Comparison of ENCODE assay signal across 8 cellular contexts in the genomic region with DNA sequence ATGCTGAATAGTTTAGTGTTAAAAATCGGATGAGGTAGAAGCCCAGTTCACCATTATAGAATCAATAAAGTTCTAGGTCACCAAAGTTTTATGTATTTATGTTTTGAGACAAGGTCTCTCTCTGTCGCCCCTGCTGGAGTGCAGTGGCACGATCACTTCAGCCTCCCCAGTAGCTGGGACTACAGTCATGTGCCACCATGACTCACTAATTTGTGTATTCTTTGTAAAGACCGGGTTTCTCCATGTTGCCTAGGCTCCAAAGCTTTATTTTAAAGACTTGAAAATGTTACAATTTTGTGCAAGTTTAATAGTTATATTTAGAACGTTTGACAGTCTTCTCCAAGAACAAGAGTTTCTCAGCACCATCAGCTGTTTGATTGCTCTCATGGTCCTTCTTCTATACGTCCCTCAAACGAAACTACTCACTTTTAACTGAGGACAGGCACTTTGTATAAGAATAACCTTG. TPM values are rescaled to one million over a fixed set of nuclear protein-coding genes. Genes with fewer than 3 reads are reported as not detected.
A peak's percentile ranks its signal among the peaks of the same experiment; 100 is the strongest.
DNase-seq lines count a peak whose midpoint lies in the region; ATAC-seq, FAIRE-seq and TF ChIP-seq lines count a peak whose summit lies in the region.

No MANE protein-coding gene starts in this region.

- H3K4me2 ChIP-seq in PC-9, result no peak overlapping the region

- peaks cover 6 to 15% of the 10 kb centered on the region in 2 donors for H3K4me1 Mint-ChIP-seq in stimulated activated naive B cell treated with anti-CD40 and anti-IgM and Interleukin-4, amounts not matched to agents 10 μg/mL and 1 μg/mL and 100 μg/mL, for 72 hours

- H3K27ac Mint-ChIP-seq in stimulated activated naive B cell treated with anti-CD40 and anti-IgM and Interleukin-4, amounts not matched to agents 10 μg/mL and 1 μg/mL and 100 μg/mL, for 72 hours, result peak overlapping the region; percentile 37

- H3K27me3 Mint-ChIP-seq in stimulated activated naive B cell treated with anti-CD40 and anti-IgM and Interleukin-4, amounts not matched to agents 10 μg/mL and 1 μg/mL and 100 μg/mL, for 72 hours, result no peaks in the 10 kb centered on the region

- intact Hi-C loops in PC-9 (cut with micrococcal nuclease; ENCODE audit: unreplicated experiment), result no loop called here

- H3K27me3 ChIP-seq in PC-9 (ENCODE audit: insufficient read depth, low read depth) (no peaks in the 10 kb centered on the region), adipocyte (replicated peaks; ENCODE audit: control insufficient read depth, insufficient read depth, low read length) (no peaks in the 10 kb centered on the region)

- H3K36me3 ChIP-seq in PC-9 (ENCODE audit: low read depth) (peaks cover 26% of the 10 kb centered on the region), adipocyte (ENCODE audit: control insufficient read depth, insufficient read depth, low read length, severe bottlenecking) (peaks cover 13% of the 10 kb centered on the region)

- H3K79me2 ChIP-seq in PC-9 (ENCODE audit: low read depth), result no peaks in the 10 kb centered on the region

- no peak for DNase-seq in GM10266 (ENCODE audit: extremely low spot score)
- DNase-seq in PC-9, result peak; percentile 60 to 61
- peak; percentile 48 for DNase-seq in adipocyte (ENCODE audit: low read depth)
- peak; percentile 86 for DNase-seq in iris pigment epithelial cell (ENCODE audit: low read depth)
- peak; percentile 6 for DNase-seq in stimulated activated naive B cell treated with anti-CD40 and anti-IgM and Interleukin-4, amounts not matched to agents 10 μg/mL and 1 μg/mL and 100 μg/mL, for 72 hours
- no peak for DNase-seq in GM19239 (ENCODE audit: insufficient read length, low spot score)
- no peak for DNase-seq in NCI-H128 (lab: John Stamatoyannopoulos, UW; ENCODE audit: unreplicated experiment)

- no peaks in the 10 kb centered on the region for H3K9me3 ChIP-seq in PC-9 (ENCODE audit: insufficient read depth, low read depth)
- no peaks in the 10 kb centered on the region for H3K9me3 ChIP-seq in adipocyte (ENCODE audit: control insufficient read depth, low read length)

- BruUV-seq in PC-9 (replicated peaks; lab: Mats Ljungman, UMichigan), result no TSS peak

- FAIRE-seq in A204.1 (lab: Jason Lieb, UNC), result peak; percentile 27
- no peak for FAIRE-seq in GM19239 (lab: Jason Lieb, UNC)

- no peaks in the 10 kb centered on the region for H4K20me1 ChIP-seq in PC-9 (ENCODE audit: insufficient read depth)

- TF ChIP-seq CTCF in GM10266 (IDR thresholded peaks at IDR 0.05; ENCODE audit: control insufficient read depth, insufficient read depth, low read depth, missing control alignments) (peak; percentile 29), PC-9 (conservative IDR thresholded peaks at IDR 0.05) (peak; percentile 72)

- 0 out of 2 replicates have a peak overlapping the region, but pooled peaks have one; percentile 2 for H3K27ac ChIP-seq in PC-9

- no peak overlapping the region for H3K9ac ChIP-seq in adipocyte (ENCODE audit: low read length)

- peak; percentile 82 to 89 for ATAC-seq in stimulated activated naive B cell treated with anti-CD40 and anti-IgM and Interleukin-4, amounts not matched to agents 10 μg/mL and 1 μg/mL and 100 μg/mL, for 72 hours (replicated peaks)

- no peaks in the 10 kb centered on the region for H3K9me3 Mint-ChIP-seq in stimulated activated naive B cell treated with anti-CD40 and anti-IgM and Interleukin-4, amounts not matched to agents 10 μg/mL and 1 μg/mL and 100 μg/mL, for 72 hours

- no peak overlapping the region for H3K4me3 Mint-ChIP-seq in stimulated activated naive B cell treated with anti-CD40 and anti-IgM and Interleukin-4, amounts not matched to agents 10 μg/mL and 1 μg/mL and 100 μg/mL, for 72 hours

- POLR2A ChIA-PET in PC-9 (lab: Charles Lee; ENCODE audit: unreplicated experiment), result interaction anchor here (0.6 kb wide), 1 partner anchor 40 kb away, joined by 3 read pairs; no protein-coding TSS in a partner anchor

- no peak overlapping the region for H2AFZ ChIP-seq in PC-9

- H3K4me3 ChIP-seq in PC-9 (no peak overlapping the region), adipocyte (ENCODE audit: low read length) (peak overlapping the region; percentile 55)

- no peaks in the 10 kb centered on the region for H3K9me2 ChIP-seq in PC-9 (ENCODE audit: insufficient read depth)

- H3K4me1 ChIP-seq in PC-9 (replicated peaks; ENCODE audit: insufficient read depth) (peaks cover 10% of the 10 kb centered on the region; the same call in 1 of the 2 replicates), adipocyte (ENCODE audit: control insufficient read depth, insufficient read depth, low read length) (peaks cover 3% of the 10 kb centered on the region)

- peaks cover 7% of the 10 kb centered on the region; the same call in 1 of the 2 replicates for H3F3A ChIP-seq in PC-9 (ENCODE audit: insufficient read depth, low read depth)

- peaks cover 43 to 53% of the 10 kb centered on the region in 2 donors for H3K36me3 Mint-ChIP-seq in stimulated activated naive B cell treated with anti-CD40 and anti-IgM and Interleukin-4, amounts not matched to agents 10 μg/mL and 1 μg/mL and 100 μg/mL, for 72 hours

- CTCF ChIA-PET in PC-9 (lab: Charles Lee), result interaction anchor here (0.5 kb wide), 1 partner anchor 221 kb away, joined by 3 read pairs; no protein-coding TSS in a partner anchor

RNA-seq across cellular contexts. Expression of gene NDE1, which starts 32.1 kb away (rescaled TPM):
- total RNA-seq in PC-9 (2021), result 114 and 119 TPM in 2 replicates

RNA-seq across cellular contexts. Expression of gene MARF1, which starts 39.2 kb away (rescaled TPM):
- total RNA-seq in PC-9 (2021), result 68.1 and 69.4 TPM in 2 replicates

Comparison
In these comparisons a context has a peak if more than half of its experiments do, and no peak if none do; other contexts are left out.
1. DNase-seq: peak in PC-9 (2 of 2), adipocyte (single experiment), iris pigment epithelial cell (single experiment) and stimulated activated naive B cell treated with anti-CD40 and anti-IgM and Interleukin-4, amounts not matched to agents 10 μg/mL and 1 μg/mL and 100 μg/mL, for 72 hours (single experiment); none in GM10266 (single experiment), GM19239 (single experiment) and NCI-H128 (single experiment).